Comparison of ENCODE assay signal across 6 cellular contexts in genomic region chr13:49922301-49922700, GRCh38.
"Had no signal": no experiment of that assay in that cellular context is flagged by ENCODE, and none has a peak within 500 bp of the region (broad histone marks: within the 10 kb centered on the region; RNA-seq: fewer than 3 reads in every experiment).

No MANE protein-coding gene starts in this region.

- DNase-seq: GDM1, GF-D8 had no signal

- ATAC-seq: GM12878 had no signal

- H3K4me3 ChIP-seq: GM12878 had no signal

- FAIRE-seq: GM12878, GM12891, GM12892, GM18507 had no signal
